In genomic region chr7:100369105-100369504, GRCh38 we compare ENCODE assay signal across 8 cellular contexts. TPM values are rescaled to one million over a fixed set of nuclear protein-coding genes. Genes with fewer than 3 reads are reported as not detected.
DNase-seq lines count a peak whose midpoint lies in the region; ATAC-seq and TF ChIP-seq lines count a peak whose summit lies in the region.

No MANE protein-coding gene starts in this region.

- H3K36me3 ChIP-seq in Panc1 (ENCODE audit: control insufficient read depth, insufficient read depth, low read length): no peaks in the 10 kb centered on the region
- no peaks in the 10 kb centered on the region for H3K36me3 ChIP-seq in right atrium auricular region
- H3K36me3 ChIP-seq in tibial nerve: peaks cover 0 to 60% (median 0%) of the 10 kb centered on the region in 3 donors

- intact Hi-C loops in Panc1 (cut with micrococcal nuclease; ENCODE audit: unreplicated experiment): no loop called here

- WGBS in tibial nerve, 2 donors: 64 to 66% methylated on average over 6 of the region's 6 CpGs

- H3K4me1 ChIP-seq in Panc1 (ENCODE audit: control insufficient read depth, insufficient read depth, low read length) (0 out of 2 replicates have a peak, but pooled peaks cover 3% of the 10 kb centered on the region), right atrium auricular region (peaks cover 0 to 3% of the 10 kb centered on the region in 2 donors), tibial nerve (peaks cover 0 to 33% (median 9%) of the 10 kb centered on the region in 4 donors)

- BruUV-seq in Panc1 (replicated peaks; lab: Mats Ljungman, UMichigan): no TSS peak

- CTCF ChIA-PET in Panc1 (lab: Charles Lee): no interaction called here

- TF ChIP-seq POLR2A in tibial nerve (IDR thresholded peaks at IDR 0.05): no peak

- in situ Hi-C loops in Panc1 (cut with HindIII; ENCODE audit: low pct_unique_long_range_greater_than_20kb, low sequenced_read_pairs): no loop called here

- DNase-seq in Panc1 (ENCODE audit: low read depth, low spot score): no peak
- peak; percentile 71 for DNase-seq in right atrium auricular region (ENCODE audit: low spot score)
- peak in 1 of 2 donors; percentile 41 for DNase-seq in tibial nerve (ENCODE audit: low spot score in 2 of 2)
- DNase-seq in NCI-H2171 (lab: John Stamatoyannopoulos, UW): no peak
- no peak for DNase-seq in stimulated activated CD4-positive, alpha-beta T cell treated with anti-CD3 and anti-CD28 coated beads, Interleukin-4, amount 100 ng/mL, for 24 hours
- DNase-seq in SW 1271 (lab: John Stamatoyannopoulos, UW): no peak

- POLR2A ChIA-PET in Panc1 (lab: Charles Lee): interaction anchor here (0.6 kb wide), 1 partner anchor 307 kb away, joined by 6 read pairs; no protein-coding TSS in a partner anchor

- ATAC-seq in GM19025 (IDR thresholded peaks at IDR 0.05; ENCODE audit: low read depth, unreplicated experiment): peak; percentile 64
- ATAC-seq in HG02884 (IDR thresholded peaks at IDR 0.05; ENCODE audit: unreplicated experiment): peak; percentile 49
- ATAC-seq in Panc1: peak; percentile 5; the same call in 1 of the 2 replicates

- TF ChIP-seq EP300 in tibial nerve (IDR thresholded peaks at IDR 0.05): peak in 1 of 2 donors; percentile 67

- H3K27me3 ChIP-seq in Panc1 (ENCODE audit: control insufficient read depth, insufficient read depth, low read length): no peaks in the 10 kb centered on the region
- H3K27me3 ChIP-seq in right atrium auricular region: no peaks in the 10 kb centered on the region
- no peaks in the 10 kb centered on the region for H3K27me3 ChIP-seq in tibial nerve

- H3K4me3 ChIP-seq in Panc1 (ENCODE audit: low read depth in 2 of 2, low read length in 2 of 2) (no peak overlapping the region), right atrium auricular region (no peak overlapping the region), tibial nerve (no peak overlapping the region)

- H3K27ac ChIP-seq in Panc1 (ENCODE audit: low read length) (no peak overlapping the region), right atrium auricular region (peak overlapping the region; percentile 35 to 48), tibial nerve (peak overlapping the region in 3 of 4 donors; percentile 38 to 68 (median 68))

- H3K9me3 ChIP-seq in Panc1 (ENCODE audit: control insufficient read depth, insufficient read depth, low read depth, low read length) (no peaks in the 10 kb centered on the region), right atrium auricular region (no peaks in the 10 kb centered on the region), tibial nerve (no peaks in the 10 kb centered on the region)

- TF ChIP-seq CTCF in Panc1 (IDR thresholded peaks at IDR 0.05): no peak
- no peak for TF ChIP-seq CTCF in right atrium auricular region (IDR thresholded peaks at IDR 0.05)
- no peak for TF ChIP-seq CTCF in tibial nerve (IDR thresholded peaks at IDR 0.05)

RNA-seq across cellular contexts. Expression of gene PILRA, which starts 4.2 kb away (rescaled TPM):
- total RNA-seq in Panc1 (2021; ENCODE audit: unreplicated experiment) (4.8 TPM), right atrium auricular region (1 to 10 TPM; 2.6 to 6.2 TPM), tibial nerve (10 to 100 TPM; 10.9 to 27.3 (median 15.8) TPM)
- polyA plus RNA-seq in Panc1 (2012; ENCODE audit: insufficient read length): 2.6 TPM

RNA-seq across cellular contexts. Expression of gene PILRB, which starts 11.2 kb away (rescaled TPM):
- total RNA-seq in Panc1 (2021; ENCODE audit: unreplicated experiment): 73.2 TPM
- polyA plus RNA-seq in Panc1 (2012; ENCODE audit: insufficient read length): 43.4 TPM
- 1 to 10 TPM; 9.3 to 9.8 TPM for total RNA-seq in right atrium auricular region
- total RNA-seq in tibial nerve: 100 to 1,000 TPM; 107 to 152 (median 132) TPM

RNA-seq across cellular contexts. Expression of gene ZCWPW1, which starts 59.4 kb away (rescaled TPM):
- total RNA-seq in Panc1 (2021; ENCODE audit: unreplicated experiment) (6.5 TPM), right atrium auricular region (1 to 10 TPM; 2.1 to 8.5 TPM), tibial nerve (1 to 10 TPM; 3.6 to 7.3 (median 4.9) TPM)
- polyA plus RNA-seq in Panc1 (2012; ENCODE audit: insufficient read length): 4.2 TPM

Comparison
In these comparisons a context has a peak if more than half of its experiments do, and no peak if none do; other contexts are left out.
1. ATAC-seq: peak in every context shown above with its lines; median percentile 64 in GM19025; 49 in HG02884; 5 in Panc1.